ENCODE assay signal across 8 cellular contexts in the genomic region with DNA sequence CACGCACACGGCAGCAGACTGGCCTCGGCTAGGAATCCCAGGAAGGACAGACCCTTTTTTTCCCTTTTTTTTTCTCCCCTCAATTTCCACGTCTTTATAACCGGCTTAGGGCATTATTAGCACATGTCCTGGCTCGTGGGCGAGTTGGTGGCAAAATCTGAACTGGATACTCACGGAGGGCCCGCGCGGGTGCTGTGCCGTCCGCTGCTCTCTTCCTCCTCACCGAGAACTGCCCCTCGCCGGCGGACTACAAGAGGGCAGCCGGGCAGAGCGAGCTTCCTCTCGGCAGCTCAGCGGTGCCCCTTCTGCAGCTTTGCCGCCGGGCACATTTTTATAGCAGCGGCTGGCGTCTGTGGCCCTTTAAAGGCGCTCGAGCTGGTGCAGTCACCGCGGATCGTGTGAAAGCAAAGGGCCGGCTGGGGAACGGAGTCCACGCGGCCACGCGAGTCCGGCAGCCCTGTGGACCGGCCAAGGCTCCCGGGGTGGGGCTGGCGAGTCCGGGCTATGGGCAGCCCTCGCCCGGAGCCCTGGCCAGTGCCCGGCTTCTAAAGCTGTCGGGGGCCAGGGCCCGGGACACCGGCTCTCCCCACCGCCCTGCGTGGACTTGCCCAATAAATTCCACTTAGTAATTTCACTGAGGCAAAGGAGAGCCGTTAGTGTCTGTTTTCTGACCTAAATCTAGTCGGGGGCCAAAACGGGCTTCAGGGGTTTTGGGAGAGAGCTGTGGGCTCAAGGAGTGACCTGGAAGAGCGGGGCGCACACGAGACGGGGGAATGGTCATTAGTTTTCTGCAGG. TPM values are rescaled to one million over a fixed set of nuclear protein-coding genes. Genes with fewer than 3 reads are reported as not detected.
DNase-seq lines count a peak whose midpoint lies in the region; ATAC-seq and TF ChIP-seq lines count a peak whose summit lies in the region.

No MANE protein-coding gene starts in this region.

- H3K4me1 ChIP-seq in BE2C, result peaks cover 5% of the 10 kb centered on the region
- peaks cover 10 to 52% (median 25%) of the 10 kb centered on the region in 4 donors for H3K4me1 ChIP-seq in upper lobe of left lung

- WGBS in upper lobe of left lung, 2 donors, result 6 to 8% methylated on average over 6 to 32 of the region's 56 CpGs

- H3K9me3 ChIP-seq in BE2C (no peaks in the 10 kb centered on the region), upper lobe of left lung (no peaks in the 10 kb centered on the region)

- peak overlapping the region; percentile 44 for H3K27ac Mint-ChIP-seq in activated T-helper 1 cell treated with anti-CD3 and anti-CD28 coated beads, Interleukin-12 subunit alpha, Interleukin-12 subunit beta, Interleukin-2, Interleukin-4 antibody, amounts not matched to agents 30 ng/mL and 10 ng/mL and 1 ng/mL, durations not matched to agents 14 hours and 24 hours and 36 hours
- H3K27ac Mint-ChIP-seq in naive B cell, result peak overlapping the region in 1 of 6 donors; percentile 80

- peaks cover 21% of the 10 kb centered on the region for H3K27me3 ChIP-seq in BE2C
- H3K27me3 ChIP-seq in upper lobe of left lung, result peaks cover 0 to 39% (median 0%) of the 10 kb centered on the region in 4 donors

- no peak overlapping the region for H3K27ac ChIP-seq in upper lobe of left lung

- DNase-seq in BE2C, result peak; percentile 74
- DNase-seq in NCI-H526 treated with DMSO at 0.1 percent for 48 hours (lab: John Stamatoyannopoulos, UW), result peak; percentile 77
- no peak for DNase-seq in activated T-helper 1 cell treated with anti-CD3 and anti-CD28 coated beads, Interleukin-12 subunit alpha, Interleukin-12 subunit beta, Interleukin-2, Interleukin-4 antibody, amounts not matched to agents 30 ng/mL and 10 ng/mL and 1 ng/mL, durations not matched to agents 14 hours and 24 hours and 36 hours (ENCODE audit: low spot score)
- peak; percentile 30 for DNase-seq in fibroblast of the conjunctiva (ENCODE audit: low read depth)
- DNase-seq in naive B cell, result no peak
- peak; percentile 59 to 82 for DNase-seq in upper lobe of left lung

- H3K27me3 Mint-ChIP-seq in activated T-helper 1 cell treated with anti-CD3 and anti-CD28 coated beads, Interleukin-12 subunit alpha, Interleukin-12 subunit beta, Interleukin-2, Interleukin-4 antibody, amounts not matched to agents 30 ng/mL and 10 ng/mL and 1 ng/mL, durations not matched to agents 14 hours and 24 hours and 36 hours (ENCODE audit: insufficient read depth), result peaks cover 57% of the 10 kb centered on the region
- peaks cover 34 to 50% (median 46%) of the 10 kb centered on the region in 3 donors for H3K27me3 Mint-ChIP-seq in naive B cell

- TF ChIP-seq POLR2A in upper lobe of left lung (IDR thresholded peaks at IDR 0.05), result no peak

- peaks cover 24% of the 10 kb centered on the region for H3K4me1 Mint-ChIP-seq in activated T-helper 1 cell treated with anti-CD3 and anti-CD28 coated beads, Interleukin-12 subunit alpha, Interleukin-12 subunit beta, Interleukin-2, Interleukin-4 antibody, amounts not matched to agents 30 ng/mL and 10 ng/mL and 1 ng/mL, durations not matched to agents 14 hours and 24 hours and 36 hours (ENCODE audit: low read depth)
- peaks cover 27 to 42% (median 33%) of the 10 kb centered on the region in 3 donors for H3K4me1 Mint-ChIP-seq in naive B cell

- no peak for TF ChIP-seq CTCF in BE2C (IDR thresholded peaks at IDR 0.05; ENCODE audit: low read depth, low read length)
- TF ChIP-seq CTCF in upper lobe of left lung (IDR thresholded peaks at IDR 0.05), result no peak

- H3K9me3 Mint-ChIP-seq in activated T-helper 1 cell treated with anti-CD3 and anti-CD28 coated beads, Interleukin-12 subunit alpha, Interleukin-12 subunit beta, Interleukin-2, Interleukin-4 antibody, amounts not matched to agents 30 ng/mL and 10 ng/mL and 1 ng/mL, durations not matched to agents 14 hours and 24 hours and 36 hours, result no peaks in the 10 kb centered on the region
- H3K9me3 Mint-ChIP-seq in naive B cell, result peaks cover 0 to 2% (median 0%) of the 10 kb centered on the region in 7 donors

- H3K36me3 ChIP-seq in BE2C, result no peaks in the 10 kb centered on the region
- H3K36me3 ChIP-seq in upper lobe of left lung, result no peaks in the 10 kb centered on the region

- ATAC-seq in GM18868 (IDR thresholded peaks at IDR 0.05; ENCODE audit: unreplicated experiment), result peak; percentile 69
- peak; percentile 67 for ATAC-seq in HG03378 (IDR thresholded peaks at IDR 0.05; ENCODE audit: unreplicated experiment)
- ATAC-seq in naive B cell (ENCODE audit: low read depth in 2 of 2), result peak; percentile 61 to 62
- peak; percentile 71 to 86 for ATAC-seq in upper lobe of left lung (ENCODE audit: low FRiP score in 2 of 2)

- no peaks in the 10 kb centered on the region for H3K36me3 Mint-ChIP-seq in activated T-helper 1 cell treated with anti-CD3 and anti-CD28 coated beads, Interleukin-12 subunit alpha, Interleukin-12 subunit beta, Interleukin-2, Interleukin-4 antibody, amounts not matched to agents 30 ng/mL and 10 ng/mL and 1 ng/mL, durations not matched to agents 14 hours and 24 hours and 36 hours (ENCODE audit: low read depth)
- H3K36me3 Mint-ChIP-seq in naive B cell, result peaks cover 0 to 7% of the 10 kb centered on the region in 2 donors

- no peak for TF ChIP-seq EP300 in upper lobe of left lung (IDR thresholded peaks at IDR 0.05)

- peak overlapping the region; percentile 83 for H3K4me3 Mint-ChIP-seq in activated T-helper 1 cell treated with anti-CD3 and anti-CD28 coated beads, Interleukin-12 subunit alpha, Interleukin-12 subunit beta, Interleukin-2, Interleukin-4 antibody, amounts not matched to agents 30 ng/mL and 10 ng/mL and 1 ng/mL, durations not matched to agents 14 hours and 24 hours and 36 hours
- H3K4me3 Mint-ChIP-seq in naive B cell, result peak overlapping the region; percentile 85 to 94 (median 94)

- H3K4me3 ChIP-seq in BE2C (ENCODE audit: low read depth, low read length) (peak overlapping the region; percentile 63), upper lobe of left lung (peak overlapping the region; percentile 25 to 57 (median 55))

- intact Hi-C loops in activated T-helper 1 cell treated with anti-CD3 and anti-CD28 coated beads, Interleukin-12 subunit alpha, Interleukin-12 subunit beta, Interleukin-2, Interleukin-4 antibody, amounts not matched to agents 30 ng/mL and 10 ng/mL and 1 ng/mL, durations not matched to agents 14 hours and 24 hours and 36 hours (cut with micrococcal nuclease), result loop anchor here (5.0 kb wide), 2 partner anchors 315 to 405 kb away; a partner anchor contains a TSS

RNA-seq across cellular contexts. Expression of a gene that starts 1.3 kb away (rescaled TPM):
- polyA plus RNA-seq in BE2C (2012; ENCODE audit: insufficient read depth, insufficient read length, low read depth), result 12.4 TPM
- 0.78 TPM in 1 of 2 replicates, not detected in the other for total RNA-seq in activated T-helper 1 cell treated with anti-CD3 and anti-CD28 coated beads, Interleukin-12 subunit alpha, Interleukin-12 subunit beta, Interleukin-2, Interleukin-4 antibody, amounts not matched to agents 30 ng/mL and 10 ng/mL and 1 ng/mL, durations not matched to agents 14 hours and 24 hours and 36 hours
- polyA plus RNA-seq in naive B cell (ENCODE audit: low read depth in 6 of 6), result under 1 TPM in 1 of 6 donors, not detected in 5; 0.83 TPM
- 1 to 10 TPM in 2 of 6 donors, under 1 TPM in 1, not detected in 3; 0.54 to 2.1 (median 2.0) TPM for total RNA-seq in upper lobe of left lung

RNA-seq across cellular contexts. Expression of a gene that starts 30.0 kb away (rescaled TPM):
- 756 TPM for polyA plus RNA-seq in BE2C (2012; ENCODE audit: insufficient read depth, insufficient read length, low read depth)
- 982 and 989 TPM in 2 replicates for total RNA-seq in activated T-helper 1 cell treated with anti-CD3 and anti-CD28 coated beads, Interleukin-12 subunit alpha, Interleukin-12 subunit beta, Interleukin-2, Interleukin-4 antibody, amounts not matched to agents 30 ng/mL and 10 ng/mL and 1 ng/mL, durations not matched to agents 14 hours and 24 hours and 36 hours
- polyA plus RNA-seq in naive B cell (ENCODE audit: low read depth in 6 of 6), result 100 to 1,000 TPM; 500 to 821 (median 751) TPM
- total RNA-seq in upper lobe of left lung, result 100 to 1,000 TPM; 284 to 942 (median 575) TPM

Comparison
In these comparisons a context has a peak if more than half of its experiments do, and no peak if none do; other contexts are left out.
1. DNase-seq: peak in BE2C (single experiment), NCI-H526 treated with DMSO at 0.1 percent for 48 hours (single experiment), fibroblast of the conjunctiva (single experiment) and upper lobe of left lung (2 of 2); none in activated T-helper 1 cell treated with anti-CD3 and anti-CD28 coated beads, Interleukin-12 subunit alpha, Interleukin-12 subunit beta, Interleukin-2, Interleukin-4 antibody, amounts not matched to agents 30 ng/mL and 10 ng/mL and 1 ng/mL, durations not matched to agents 14 hours and 24 hours and 36 hours (single experiment) and naive B cell (single experiment).
2. Peak in every context shown above with its lines, with median percentiles within 50 percentile points of each other: ATAC-seq.